1 cellular context compared by ENCODE assay signal in genomic region chr1:204177133-204177532, GRCh38.
TF ChIP-seq lines count a peak whose summit lies in the region.

No MANE protein-coding gene starts in this region.

TF ChIP-seq in K562, 482 proteins besides CTCF, POLR2A, EP300 and RAD21 (continued from another document and continues in another):
- TF ChIP-seq ARID4B (CRISPR knock-in tag; IDR thresholded peaks at IDR 0.05) = no peak
- TF ChIP-seq XRCC5 (IDR thresholded peaks at IDR 0.05; ENCODE audit: low read depth, low read length) = no peak
- no peak for TF ChIP-seq ZBTB2 (IDR thresholded peaks at IDR 0.05)
- no peak for TF ChIP-seq E2F5 (CRISPR knock-in tag; IDR thresholded peaks at IDR 0.05)
- TF ChIP-seq POLR2AphosphoS5 (IDR thresholded peaks at IDR 0.05; ENCODE audit: control insufficient read depth, insufficient read depth, low read depth, low read length) = 0 out of 2 replicates have a peak, but pooled peaks have one; percentile 32
- no peak for TF ChIP-seq ZBED1 (IDR thresholded peaks at IDR 0.05)
- TF ChIP-seq U2AF2 (optimal IDR thresholded peaks at IDR 0.05; ENCODE audit: low read depth, low read length) = no peak
- TF ChIP-seq ARNT (IDR thresholded peaks at IDR 0.05) = no peak; a peak in 1 of 4 replicates
- no peak for TF ChIP-seq NONO (IDR thresholded peaks at IDR 0.05; ENCODE audit: low read depth in 2 of 2, low read length in 1 of 2)
- TF ChIP-seq ESRRA (IDR thresholded peaks at IDR 0.05; ENCODE audit: borderline replicate concordance, low read depth) = peak; percentile 27; the same call in 1 of the 2 replicates
- TF ChIP-seq HNRNPH1 (optimal IDR thresholded peaks at IDR 0.05; ENCODE audit: low read depth, low read length) = no peak
- TF ChIP-seq LARP7 (IDR thresholded peaks at IDR 0.05) = no peak
- no peak for TF ChIP-seq NFXL1 (CRISPR knock-in tag; IDR thresholded peaks at IDR 0.05)
- peak; percentile 25; the same call in 1 of the 2 replicates for TF ChIP-seq KLF1 (tag; IDR thresholded peaks at IDR 0.05)
- TF ChIP-seq TFAP4 (CRISPR knock-in tag; IDR thresholded peaks at IDR 0.05; ENCODE audit: borderline replicate concordance) = peak; percentile 83; the same call in 1 of the 2 replicates
- TF ChIP-seq ZFPM2 (CRISPR knock-in tag; IDR thresholded peaks at IDR 0.05) = no peak
- TF ChIP-seq NFIX (CRISPR knock-in tag; IDR thresholded peaks at IDR 0.05; ENCODE audit: low read depth) = no peak
- no peak for TF ChIP-seq EZH2 (IDR thresholded peaks at IDR 0.05; ENCODE audit: borderline replicate concordance, low read depth, low read length)
- no peak for TF ChIP-seq ZNF79 (CRISPR knock-in tag; IDR thresholded peaks at IDR 0.05; ENCODE audit: low read depth)
- TF ChIP-seq BHLHE40 (IDR thresholded peaks at IDR 0.05; ENCODE audit: low read length) = no peak; the same call in 1 of the 2 replicates
- no peak for TF ChIP-seq ZNF695 (CRISPR knock-in tag; IDR thresholded peaks at IDR 0.05)
- no peak for TF ChIP-seq ZNF3 (CRISPR knock-in tag; IDR thresholded peaks at IDR 0.05)
- no peak for TF ChIP-seq ZBTB7A (IDR thresholded peaks at IDR 0.05; ENCODE audit: borderline replicate concordance, control insufficient read depth, low read depth, low read length)
- peak; percentile 92 for TF ChIP-seq LEF1 (IDR thresholded peaks at IDR 0.05)
- no peak for TF ChIP-seq ZNF518B (CRISPR knock-in tag; IDR thresholded peaks at IDR 0.05)
- no peak for TF ChIP-seq GMEB1 (CRISPR knock-in tag; IDR thresholded peaks at IDR 0.05)
- TF ChIP-seq, protein P1, sequence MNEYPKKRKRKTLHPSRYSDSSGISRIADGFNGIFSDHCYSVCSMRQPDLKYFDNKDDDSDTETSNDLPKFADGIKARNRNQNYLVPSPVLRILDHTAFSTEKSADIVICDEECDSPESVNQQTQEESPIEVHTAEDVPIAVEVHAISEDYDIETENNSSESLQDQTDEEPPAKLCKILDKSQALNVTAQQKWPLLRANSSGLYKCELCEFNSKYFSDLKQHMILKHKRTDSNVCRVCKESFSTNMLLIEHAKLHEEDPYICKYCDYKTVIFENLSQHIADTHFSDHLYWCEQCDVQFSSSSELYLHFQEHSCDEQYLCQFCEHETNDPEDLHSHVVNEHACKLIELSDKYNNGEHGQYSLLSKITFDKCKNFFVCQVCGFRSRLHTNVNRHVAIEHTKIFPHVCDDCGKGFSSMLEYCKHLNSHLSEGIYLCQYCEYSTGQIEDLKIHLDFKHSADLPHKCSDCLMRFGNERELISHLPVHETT (CRISPR knock-in tag; conservative IDR thresholded peaks at IDR 0.05 in 1 of 2, IDR thresholded peaks at IDR 0.05 in 1 of 2) = peak in 1 of 2 experiments; percentile 89; a peak in 2 of 4 replicates
- TF ChIP-seq JUN (IDR thresholded peaks at IDR 0.05; ENCODE audit: borderline replicate concordance, low read depth, low read length) = peak; percentile 78
- TF ChIP-seq JUN (CRISPR knock-in tag; IDR thresholded peaks at IDR 0.05; ENCODE audit: borderline replicate concordance) = no peak
- TF ChIP-seq, protein P2, sequence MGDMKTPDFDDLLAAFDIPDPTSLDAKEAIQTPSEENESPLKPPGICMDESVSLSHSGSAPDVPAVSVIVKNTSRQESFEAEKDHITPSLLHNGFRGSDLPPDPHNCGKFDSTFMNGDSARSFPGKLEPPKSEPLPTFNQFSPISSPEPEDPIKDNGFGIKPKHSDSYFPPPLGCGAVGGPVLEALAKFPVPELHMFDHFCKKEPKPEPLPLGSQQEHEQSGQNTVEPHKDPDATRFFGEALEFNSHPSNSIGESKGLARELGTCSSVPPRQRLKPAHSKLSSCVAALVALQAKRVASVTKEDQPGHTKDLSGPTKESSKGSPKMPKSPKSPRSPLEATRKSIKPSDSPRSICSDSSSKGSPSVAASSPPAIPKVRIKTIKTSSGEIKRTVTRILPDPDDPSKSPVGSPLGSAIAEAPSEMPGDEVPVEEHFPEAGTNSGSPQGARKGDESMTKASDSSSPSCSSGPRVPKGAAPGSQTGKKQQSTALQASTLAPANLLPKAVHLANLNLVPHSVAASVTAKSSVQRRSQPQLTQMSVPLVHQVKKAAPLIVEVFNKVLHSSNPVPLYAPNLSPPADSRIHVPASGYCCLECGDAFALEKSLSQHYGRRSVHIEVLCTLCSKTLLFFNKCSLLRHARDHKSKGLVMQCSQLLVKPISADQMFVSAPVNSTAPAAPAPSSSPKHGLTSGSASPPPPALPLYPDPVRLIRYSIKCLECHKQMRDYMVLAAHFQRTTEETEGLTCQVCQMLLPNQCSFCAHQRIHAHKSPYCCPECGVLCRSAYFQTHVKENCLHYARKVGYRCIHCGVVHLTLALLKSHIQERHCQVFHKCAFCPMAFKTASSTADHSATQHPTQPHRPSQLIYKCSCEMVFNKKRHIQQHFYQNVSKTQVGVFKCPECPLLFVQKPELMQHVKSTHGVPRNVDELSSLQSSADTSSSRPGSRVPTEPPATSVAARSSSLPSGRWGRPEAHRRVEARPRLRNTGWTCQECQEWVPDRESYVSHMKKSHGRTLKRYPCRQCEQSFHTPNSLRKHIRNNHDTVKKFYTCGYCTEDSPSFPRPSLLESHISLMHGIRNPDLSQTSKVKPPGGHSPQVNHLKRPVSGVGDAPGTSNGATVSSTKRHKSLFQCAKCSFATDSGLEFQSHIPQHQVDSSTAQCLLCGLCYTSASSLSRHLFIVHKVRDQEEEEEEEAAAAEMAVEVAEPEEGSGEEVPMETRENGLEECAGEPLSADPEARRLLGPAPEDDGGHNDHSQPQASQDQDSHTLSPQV (IDR thresholded peaks at IDR 0.05) = no peak
- TF ChIP-seq ZNF224 (CRISPR knock-in tag; IDR thresholded peaks at IDR 0.05) = no peak
- no peak for TF ChIP-seq MITF (IDR thresholded peaks at IDR 0.05)
- no peak for TF ChIP-seq MCM7 (IDR thresholded peaks at IDR 0.05)
- no peak for TF ChIP-seq POLR2G (IDR thresholded peaks at IDR 0.05; ENCODE audit: low read depth, low read length)
- TF ChIP-seq FOXJ2 (tag; IDR thresholded peaks at IDR 0.05) = no peak
- no peak for TF ChIP-seq ZNF143 (CRISPR knock-in tag; IDR thresholded peaks at IDR 0.05)
- TF ChIP-seq NBN (IDR thresholded peaks at IDR 0.05; ENCODE audit: low read depth) = no peak
- TF ChIP-seq MTA1 (IDR thresholded peaks at IDR 0.05; ENCODE audit: borderline replicate concordance) = peak; percentile 76
- TF ChIP-seq SAFB2 (IDR thresholded peaks at IDR 0.05; ENCODE audit: borderline replicate concordance, low read depth, low read length, severe bottlenecking) = no peak
- no peak for TF ChIP-seq FOXA1 (IDR thresholded peaks at IDR 0.05; ENCODE audit: borderline replicate concordance)
- no peak for TF ChIP-seq ZNF12 (CRISPR knock-in tag; IDR thresholded peaks at IDR 0.05)
